1 cellular context compared by ENCODE assay signal in the genomic region with DNA sequence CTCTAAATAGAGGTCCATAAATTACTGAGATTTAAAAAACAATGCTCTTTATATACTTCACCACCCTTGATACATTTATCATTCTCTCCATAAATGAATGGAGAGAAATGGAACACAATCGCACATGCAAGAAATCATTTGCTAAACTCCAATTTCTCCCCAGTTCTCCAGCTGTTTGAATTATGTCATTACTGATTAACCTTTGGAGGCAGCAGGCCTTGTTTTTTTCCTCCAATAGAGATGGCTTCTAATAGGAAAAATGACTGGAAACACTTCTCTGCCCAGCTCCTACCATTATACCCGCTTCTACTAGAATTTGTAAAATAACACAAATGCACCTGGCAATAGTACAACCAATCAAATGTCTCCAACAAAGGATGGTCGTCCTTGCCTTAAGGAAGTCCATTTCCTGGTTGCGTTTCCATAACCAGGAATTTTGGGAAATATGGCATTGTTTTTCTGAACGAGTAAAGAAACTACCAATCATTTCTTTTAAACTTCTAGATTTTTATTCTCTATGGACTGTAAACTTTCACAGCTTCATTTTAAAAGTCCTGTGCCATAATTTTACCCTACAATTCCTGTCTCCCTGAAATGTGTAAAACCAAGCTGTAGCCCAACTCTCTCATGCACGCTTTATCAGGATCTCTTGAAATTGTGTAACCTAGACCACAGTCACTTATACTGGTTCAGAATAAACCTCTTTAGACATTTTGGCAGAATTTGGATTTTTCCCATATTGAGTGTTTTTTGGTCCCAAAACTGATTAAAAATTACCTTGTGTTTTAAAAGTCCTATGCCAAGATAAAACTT.
TF ChIP-seq lines count a peak whose summit lies in the region.

No MANE protein-coding gene starts in this region.

TF ChIP-seq in SK-N-SH, 30 proteins besides CTCF, POLR2A, EP300 and RAD21 (continued from another document):
- TF ChIP-seq, protein P1, sequence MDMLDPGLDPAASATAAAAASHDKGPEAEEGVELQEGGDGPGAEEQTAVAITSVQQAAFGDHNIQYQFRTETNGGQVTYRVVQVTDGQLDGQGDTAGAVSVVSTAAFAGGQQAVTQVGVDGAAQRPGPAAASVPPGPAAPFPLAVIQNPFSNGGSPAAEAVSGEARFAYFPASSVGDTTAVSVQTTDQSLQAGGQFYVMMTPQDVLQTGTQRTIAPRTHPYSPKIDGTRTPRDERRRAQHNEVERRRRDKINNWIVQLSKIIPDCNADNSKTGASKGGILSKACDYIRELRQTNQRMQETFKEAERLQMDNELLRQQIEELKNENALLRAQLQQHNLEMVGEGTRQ (IDR thresholded peaks at IDR 0.05; ENCODE audit: borderline replicate concordance, low read depth, low read length), result no peak
- TF ChIP-seq FOSL2 (IDR thresholded peaks at IDR 0.05; ENCODE audit: borderline replicate concordance, low read depth) (no peak), SIN3A (IDR thresholded peaks at IDR 0.05; ENCODE audit: borderline replicate concordance, low read depth, low read length) (no peak), EZH2phosphoT487 (IDR thresholded peaks at IDR 0.05; ENCODE audit: borderline replicate concordance, low read depth) (no peak), NRF1 (IDR thresholded peaks at IDR 0.05; ENCODE audit: low read depth, low read length) (no peak), RXRA (IDR thresholded peaks at IDR 0.05; ENCODE audit: borderline replicate concordance, low read depth) (no peak)
